Comparison of ENCODE assay signal across 9 cellular contexts in genomic region chr1:21337459-21337930, GRCh38. TPM values are rescaled to one million over a fixed set of nuclear protein-coding genes. Genes with fewer than 3 reads are reported as not detected.
A peak's percentile ranks its signal among the peaks of the same experiment; 100 is the strongest.
DNase-seq lines count a peak whose midpoint lies in the region; ATAC-seq and TF ChIP-seq lines count a peak whose summit lies in the region.
"Had no signal": no experiment of that assay in that cellular context is flagged by ENCODE, and none has a peak within 500 bp of the region (broad histone marks: within the 10 kb centered on the region; RNA-seq: fewer than 3 reads in every experiment).

No MANE protein-coding gene starts in this region.

- H3K36me3 ChIP-seq in adipocyte (ENCODE audit: control insufficient read depth, insufficient read depth, low read length, severe bottlenecking) (no peaks in the 10 kb centered on the region), muscle layer of duodenum (ENCODE audit: control insufficient read depth in 1 of 2, insufficient read depth in 2 of 2, low read length in 2 of 2) (no peaks in the 10 kb centered on the region)

- ATAC-seq in WTC11 (no peak), HG03196 (IDR thresholded peaks at IDR 0.05; ENCODE audit: unreplicated experiment) (no peak)

- H3K27ac ChIP-seq in 22Rv1 (peak overlapping the region; percentile 94), muscle layer of duodenum (ENCODE audit: low read length) (peak overlapping the region; percentile 42)

- TF ChIP-seq CTCF in 22Rv1 (IDR thresholded peaks at IDR 0.05): no peak
- TF ChIP-seq CTCF in WTC11 (IDR thresholded peaks at IDR 0.05): no peak

- H3K27me3 ChIP-seq in adipocyte (replicated peaks; ENCODE audit: control insufficient read depth, insufficient read depth, low read length) (no peaks in the 10 kb centered on the region), muscle layer of duodenum (ENCODE audit: low read depth, low read length) (no peaks in the 10 kb centered on the region)

- CTCF ChIA-PET in WTC11 (lab: Charles Lee): interaction anchor here (0.5 to 11.6 kb wide), 13 partner anchors 8 to 1124 kb away, joined by 3 to 143 read pairs (median 4); no protein-coding TSS in a partner anchor

- peak overlapping the region; percentile 7 for H3K4me3 ChIP-seq in adipocyte (ENCODE audit: low read length)
- H3K4me3 ChIP-seq in muscle layer of duodenum (ENCODE audit: low read depth in 1 of 2, low read length in 2 of 2): peak overlapping the region in 1 of 2 donors; percentile 28

- H3K9me3 Mint-ChIP-seq in WTC11: no peaks in the 10 kb centered on the region

- H3K27ac Mint-ChIP-seq in WTC11: no peak overlapping the region

- DNase-seq in DMS153 treated with DMSO at 0.1 percent for 48 hours (lab: John Stamatoyannopoulos, UW; ENCODE audit: unreplicated experiment) (peak; percentile 28), adipocyte (ENCODE audit: low read depth) (no peak), NCI-H226 (no peak), WTC11 (ENCODE audit: low spot score) (no peak), NCI-H2227 treated with DMSO at 0.1 percent for 48 hours (lab: John Stamatoyannopoulos, UW) (no peak)
- DNase-seq: activated naive CD4-positive, alpha-beta T cell treated with Interleukin-2 at 50 U/mL for 16 hours had no signal

- no peak overlapping the region for H3K4me3 Mint-ChIP-seq in WTC11

- POLR2A ChIA-PET in WTC11 (lab: Charles Lee): no interaction called here

- H3K9me3 ChIP-seq in adipocyte (ENCODE audit: control insufficient read depth, low read length): no peaks in the 10 kb centered on the region
- no peaks in the 10 kb centered on the region for H3K9me3 ChIP-seq in muscle layer of duodenum (ENCODE audit: control insufficient read depth in 1 of 2, low read length in 2 of 2)

- peaks cover 85% of the 10 kb centered on the region for H3K4me1 ChIP-seq in adipocyte (ENCODE audit: control insufficient read depth, insufficient read depth, low read length)
- peaks cover 57 to 86% of the 10 kb centered on the region in 2 donors for H3K4me1 ChIP-seq in muscle layer of duodenum (ENCODE audit: control insufficient read depth in 1 of 2, insufficient read depth in 2 of 2, low read length in 2 of 2)

- H3K36me3 Mint-ChIP-seq in WTC11: no peaks in the 10 kb centered on the region

- H3K27me3 Mint-ChIP-seq in WTC11 (ENCODE audit: low read depth): no peaks in the 10 kb centered on the region; the same call in 1 of the 2 replicates

- H3K4me1 Mint-ChIP-seq in WTC11: peaks cover 54% of the 10 kb centered on the region

- peak overlapping the region; percentile 50 for H3K9ac ChIP-seq in adipocyte (ENCODE audit: low read length)

TF ChIP-seq in WTC11, 78 proteins besides CTCF, POLR2A, EP300 and RAD21:
- no peak for TF ChIP-seq JAZF1 (CRISPR knock-in tag; IDR thresholded peaks at IDR 0.05)
- TF ChIP-seq ESRRA (CRISPR knock-in tag; IDR thresholded peaks at IDR 0.05; ENCODE audit: borderline replicate concordance): no peak
- no peak for TF ChIP-seq CREM (CRISPR knock-in tag; IDR thresholded peaks at IDR 0.05)
- TF ChIP-seq STAT6 (CRISPR knock-in tag; conservative IDR thresholded peaks at IDR 0.05; ENCODE audit: low read depth): no peak
- TF ChIP-seq RORB (CRISPR knock-in tag; IDR thresholded peaks at IDR 0.05): no peak
- TF ChIP-seq ZNF671 (CRISPR knock-in tag; IDR thresholded peaks at IDR 0.05): no peak
- TF ChIP-seq NFATC4 (CRISPR knock-in tag; IDR thresholded peaks at IDR 0.05): no peak
- no peak for TF ChIP-seq GRHL2 (CRISPR knock-in tag; IDR thresholded peaks at IDR 0.05; ENCODE audit: insufficient replicate concordance, severe bottlenecking)
- TF ChIP-seq ELF4 (CRISPR knock-in tag; IDR thresholded peaks at IDR 0.05; ENCODE audit: low read depth): no peak
- no peak for TF ChIP-seq MXD4 (CRISPR knock-in tag; IDR thresholded peaks at IDR 0.05; ENCODE audit: borderline replicate concordance)
- no peak for TF ChIP-seq ATF6 (CRISPR knock-in tag; IDR thresholded peaks at IDR 0.05)
- TF ChIP-seq MYBL2 (CRISPR knock-in tag; IDR thresholded peaks at IDR 0.05): no peak
- TF ChIP-seq ZNF532 (CRISPR knock-in tag; IDR thresholded peaks at IDR 0.05; ENCODE audit: borderline replicate concordance): no peak
- no peak for TF ChIP-seq FOXK1 (CRISPR knock-in tag; IDR thresholded peaks at IDR 0.05)

RNA-seq across cellular contexts. Expression of gene ECE1, which starts 47.2 kb away (rescaled TPM):
- 40.6 to 45.0 TPM (median 42.0 TPM) in 3 replicates for total RNA-seq in WTC11 (2021)
